Comparison of ENCODE assay signal across 1 cellular context in the genomic region with DNA sequence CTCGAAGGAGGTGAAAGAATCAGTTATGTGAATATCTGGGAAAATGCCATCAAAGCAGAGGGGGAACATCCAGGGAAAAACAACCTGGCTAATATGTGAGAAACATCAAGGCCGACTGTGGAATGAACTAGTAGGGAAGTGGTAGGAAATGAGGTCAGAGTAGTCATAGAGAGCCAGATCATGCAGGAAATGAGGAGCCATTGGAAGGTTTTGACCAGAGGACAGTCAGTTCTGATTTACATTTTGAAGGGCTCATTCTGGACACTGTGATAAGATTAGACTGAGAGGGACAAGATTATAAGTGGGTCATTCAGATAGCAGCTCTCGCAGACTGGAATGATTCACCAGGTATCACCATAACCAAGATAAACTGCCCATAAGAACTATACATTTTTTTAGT.
TF ChIP-seq lines count a peak whose summit lies in the region.

No MANE protein-coding gene starts in this region.

TF ChIP-seq in K562, 482 proteins besides CTCF, POLR2A, EP300 and RAD21 (continued from another document):
- no peak for TF ChIP-seq LEF1 (IDR thresholded peaks at IDR 0.05)
- TF ChIP-seq MAFF (IDR thresholded peaks at IDR 0.05; ENCODE audit: low read length), result no peak
- no peak for TF ChIP-seq SIN3A (IDR thresholded peaks at IDR 0.05; ENCODE audit: borderline replicate concordance in 2 of 2, control insufficient read depth in 1 of 2, low read depth in 2 of 2, low read length in 2 of 2)
- TF ChIP-seq, protein P1, sequence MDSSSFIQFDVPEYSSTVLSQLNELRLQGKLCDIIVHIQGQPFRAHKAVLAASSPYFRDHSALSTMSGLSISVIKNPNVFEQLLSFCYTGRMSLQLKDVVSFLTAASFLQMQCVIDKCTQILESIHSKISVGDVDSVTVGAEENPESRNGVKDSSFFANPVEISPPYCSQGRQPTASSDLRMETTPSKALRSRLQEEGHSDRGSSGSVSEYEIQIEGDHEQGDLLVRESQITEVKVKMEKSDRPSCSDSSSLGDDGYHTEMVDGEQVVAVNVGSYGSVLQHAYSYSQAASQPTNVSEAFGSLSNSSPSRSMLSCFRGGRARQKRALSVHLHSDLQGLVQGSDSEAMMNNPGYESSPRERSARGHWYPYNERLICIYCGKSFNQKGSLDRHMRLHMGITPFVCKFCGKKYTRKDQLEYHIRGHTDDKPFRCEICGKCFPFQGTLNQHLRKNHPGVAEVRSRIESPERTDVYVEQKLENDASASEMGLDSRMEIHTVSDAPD (CRISPR knock-in tag; IDR thresholded peaks at IDR 0.05), result no peak
- no peak for TF ChIP-seq ZNF239 (CRISPR knock-in tag; IDR thresholded peaks at IDR 0.05)
- TF ChIP-seq, protein P2, sequence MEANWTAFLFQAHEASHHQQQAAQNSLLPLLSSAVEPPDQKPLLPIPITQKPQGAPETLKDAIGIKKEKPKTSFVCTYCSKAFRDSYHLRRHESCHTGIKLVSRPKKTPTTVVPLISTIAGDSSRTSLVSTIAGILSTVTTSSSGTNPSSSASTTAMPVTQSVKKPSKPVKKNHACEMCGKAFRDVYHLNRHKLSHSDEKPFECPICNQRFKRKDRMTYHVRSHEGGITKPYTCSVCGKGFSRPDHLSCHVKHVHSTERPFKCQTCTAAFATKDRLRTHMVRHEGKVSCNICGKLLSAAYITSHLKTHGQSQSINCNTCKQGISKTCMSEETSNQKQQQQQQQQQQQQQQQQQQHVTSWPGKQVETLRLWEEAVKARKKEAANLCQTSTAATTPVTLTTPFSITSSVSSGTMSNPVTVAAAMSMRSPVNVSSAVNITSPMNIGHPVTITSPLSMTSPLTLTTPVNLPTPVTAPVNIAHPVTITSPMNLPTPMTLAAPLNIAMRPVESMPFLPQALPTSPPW (CRISPR knock-in tag; IDR thresholded peaks at IDR 0.05), result no peak
- no peak for TF ChIP-seq RBM25 (IDR thresholded peaks at IDR 0.05; ENCODE audit: low read depth, low read length, severe bottlenecking)
- peak; percentile 33; the same call in 1 of the 2 replicates for TF ChIP-seq TEAD4 (IDR thresholded peaks at IDR 0.05; ENCODE audit: low read length)
- TF ChIP-seq TEAD4 (CRISPR knock-in tag; IDR thresholded peaks at IDR 0.05; ENCODE audit: borderline replicate concordance), result no peak
TF ChIP-seq in K562: peak in this region for 3.
